In genomic region chr16:27435146-27435545, GRCh38 we compare ENCODE assay signal across 8 cellular contexts. TPM values are rescaled to one million over a fixed set of nuclear protein-coding genes. Genes with fewer than 3 reads are reported as not detected.
DNase-seq lines count a peak whose midpoint lies in the region; ATAC-seq and TF ChIP-seq lines count a peak whose summit lies in the region.
"Not testable (repeated sequence)": the region's sequence is repeated elsewhere in the genome, so short reads cannot be mapped to it uniquely, and the experiment has no call there.

No MANE protein-coding gene starts in this region.

- H3K27ac Mint-ChIP-seq in CD4-positive, alpha-beta T cell: peak overlapping the region; percentile 59
- H3K27ac Mint-ChIP-seq in T-helper 17 cell: peak overlapping the region; percentile 14
- peak overlapping the region; percentile 92 for H3K27ac Mint-ChIP-seq in activated T-cell treated with anti-CD3 and anti-CD28 coated beads, Interleukin-2, amount 50 U/mL, for 24 hours
- peak overlapping the region; percentile 27 for H3K27ac Mint-ChIP-seq in activated naive CD8-positive, alpha-beta T cell treated with anti-CD3 and anti-CD28 coated beads for 36 hours
- H3K27ac Mint-ChIP-seq in naive thymus-derived CD4-positive, alpha-beta T cell: peak overlapping the region in 6 of 9 donors; percentile 46 to 86 (median 70)
- peak overlapping the region; percentile 71 for H3K27ac Mint-ChIP-seq in stimulated activated effector memory CD8-positive, alpha-beta T cell treated with anti-CD3 and anti-CD28 coated beads, Interleukin-12 subunit alpha, Interleukin-12 subunit beta, amount 100 ng/mL, for 72 hours

- ATAC-seq in CD4-positive, alpha-beta T cell (ENCODE audit: poor library complexity); T-helper 17 cell; naive thymus-derived CD4-positive, alpha-beta T cell; stimulated activated effector memory CD8-positive, alpha-beta T cell treated with anti-CD3 and anti-CD28 coated beads, Interleukin-12 subunit alpha, Interleukin-12 subunit beta, amount 100 ng/mL, for 72 hours; upper lobe of right lung: not testable (repeated sequence)

- not testable (repeated sequence) for H3K9me3 ChIP-seq in CD4-positive, alpha-beta T cell (ENCODE audit: control insufficient read depth, low read length); T-helper 17 cell (ENCODE audit: control insufficient read depth, low read length, poor library complexity, severe bottlenecking); naive thymus-derived CD4-positive, alpha-beta T cell (ENCODE audit: control insufficient read depth in 2 of 3, low read length in 3 of 3); upper lobe of right lung

- TF ChIP-seq CTCF in CD4-positive, alpha-beta T cell (IDR thresholded peaks at IDR 0.05); coronary artery (IDR thresholded peaks at IDR 0.05); upper lobe of right lung (IDR thresholded peaks at IDR 0.05): not testable (repeated sequence)

- not testable (repeated sequence) for H3K27me3 ChIP-seq in CD4-positive, alpha-beta T cell (ENCODE audit: control insufficient read depth, insufficient read depth, low read length); naive thymus-derived CD4-positive, alpha-beta T cell (ENCODE audit: control insufficient read depth in 2 of 2, insufficient read depth in 2 of 2, low read length in 2 of 2); upper lobe of right lung

- DNase-seq in CD4-positive, alpha-beta T cell; T-helper 17 cell; activated naive CD8-positive, alpha-beta T cell treated with anti-CD3 and anti-CD28 coated beads for 36 hours: not testable (repeated sequence)
- DNase-seq in activated T-cell treated with anti-CD3 and anti-CD28 coated beads, Interleukin-2, amount 50 U/mL, for 24 hours: peak; percentile 18
- DNase-seq in coronary artery (ENCODE audit: low spot score) (peak; percentile 58), upper lobe of right lung (peak; percentile 21)
- DNase-seq in naive thymus-derived CD4-positive, alpha-beta T cell: peak in 1 of 9 donors; percentile 7
- peak in 1 of 2 donors; percentile 28 for DNase-seq in stimulated activated effector memory CD8-positive, alpha-beta T cell treated with anti-CD3 and anti-CD28 coated beads, Interleukin-12 subunit alpha, Interleukin-12 subunit beta, amount 100 ng/mL, for 72 hours (ENCODE audit: low spot score in 2 of 2)

- not testable (repeated sequence) for H3K4me1 ChIP-seq in naive thymus-derived CD4-positive, alpha-beta T cell (ENCODE audit: control insufficient read depth in 2 of 2, insufficient read depth in 2 of 2, low read length in 2 of 2); upper lobe of right lung

- H3K27me3 Mint-ChIP-seq in CD4-positive, alpha-beta T cell; T-helper 17 cell; activated T-cell treated with anti-CD3 and anti-CD28 coated beads, Interleukin-2, amount 50 U/mL, for 24 hours; activated naive CD8-positive, alpha-beta T cell treated with anti-CD3 and anti-CD28 coated beads for 36 hours; naive thymus-derived CD4-positive, alpha-beta T cell: not testable (repeated sequence)

- H3K9me3 Mint-ChIP-seq in CD4-positive, alpha-beta T cell; activated T-cell treated with anti-CD3 and anti-CD28 coated beads, Interleukin-2, amount 50 U/mL, for 24 hours; activated naive CD8-positive, alpha-beta T cell treated with anti-CD3 and anti-CD28 coated beads for 36 hours; naive thymus-derived CD4-positive, alpha-beta T cell; stimulated activated effector memory CD8-positive, alpha-beta T cell treated with anti-CD3 and anti-CD28 coated beads, Interleukin-12 subunit alpha, Interleukin-12 subunit beta, amount 100 ng/mL, for 72 hours: not testable (repeated sequence)

- not testable (repeated sequence) for H3K27ac ChIP-seq in CD4-positive, alpha-beta T cell (ENCODE audit: low read depth, low read length); coronary artery; naive thymus-derived CD4-positive, alpha-beta T cell (ENCODE audit: low read depth, low read length); upper lobe of right lung

- CTCF ChIA-PET in CD4-positive, alpha-beta T cell (lab: Charles Lee); naive thymus-derived CD4-positive, alpha-beta T cell (lab: Charles Lee): not testable (repeated sequence)

- peaks cover 94% of the 10 kb centered on the region for H3K36me3 Mint-ChIP-seq in CD4-positive, alpha-beta T cell (ENCODE audit: low read depth)
- H3K36me3 Mint-ChIP-seq in T-helper 17 cell (ENCODE audit: low read depth): peaks cover 10% of the 10 kb centered on the region
- H3K36me3 Mint-ChIP-seq in activated T-cell treated with anti-CD3 and anti-CD28 coated beads, Interleukin-2, amount 50 U/mL, for 24 hours (ENCODE audit: low read depth): peaks cover 97% of the 10 kb centered on the region
- peaks cover 71% of the 10 kb centered on the region for H3K36me3 Mint-ChIP-seq in activated naive CD8-positive, alpha-beta T cell treated with anti-CD3 and anti-CD28 coated beads for 36 hours
- H3K36me3 Mint-ChIP-seq in naive thymus-derived CD4-positive, alpha-beta T cell: peaks cover 13 to 61% (median 31%) of the 10 kb centered on the region in 5 donors
- peaks cover 100% of the 10 kb centered on the region for H3K36me3 Mint-ChIP-seq in stimulated activated effector memory CD8-positive, alpha-beta T cell treated with anti-CD3 and anti-CD28 coated beads, Interleukin-12 subunit alpha, Interleukin-12 subunit beta, amount 100 ng/mL, for 72 hours

- not testable (repeated sequence) for H3K4me3 Mint-ChIP-seq in CD4-positive, alpha-beta T cell; T-helper 17 cell; activated T-cell treated with anti-CD3 and anti-CD28 coated beads, Interleukin-2, amount 50 U/mL, for 24 hours; activated naive CD8-positive, alpha-beta T cell treated with anti-CD3 and anti-CD28 coated beads for 36 hours; naive thymus-derived CD4-positive, alpha-beta T cell; stimulated activated effector memory CD8-positive, alpha-beta T cell treated with anti-CD3 and anti-CD28 coated beads, Interleukin-12 subunit alpha, Interleukin-12 subunit beta, amount 100 ng/mL, for 72 hours

- intact Hi-C loops in CD4-positive, alpha-beta T cell (cut with DNase I, micrococcal nuclease); naive thymus-derived CD4-positive, alpha-beta T cell (cut with micrococcal nuclease); upper lobe of right lung (cut with DNase I): not testable (repeated sequence)

- H3K4me3 ChIP-seq in coronary artery; naive thymus-derived CD4-positive, alpha-beta T cell (ENCODE audit: low read length); upper lobe of right lung: not testable (repeated sequence)

- H3K36me3 ChIP-seq in naive thymus-derived CD4-positive, alpha-beta T cell (ENCODE audit: control insufficient read depth in 2 of 3, insufficient read depth in 3 of 3, low read length in 3 of 3): peaks cover 23 to 95% (median 44%) of the 10 kb centered on the region in 3 experiments
- not testable (repeated sequence) for H3K36me3 ChIP-seq in upper lobe of right lung

- peaks cover 42% of the 10 kb centered on the region for H3K4me1 Mint-ChIP-seq in CD4-positive, alpha-beta T cell (ENCODE audit: low read depth)
- not testable (repeated sequence) for H3K4me1 Mint-ChIP-seq in T-helper 17 cell
- peaks cover 34% of the 10 kb centered on the region for H3K4me1 Mint-ChIP-seq in activated T-cell treated with anti-CD3 and anti-CD28 coated beads, Interleukin-2, amount 50 U/mL, for 24 hours (ENCODE audit: low read depth)
- peaks cover 24% of the 10 kb centered on the region for H3K4me1 Mint-ChIP-seq in activated naive CD8-positive, alpha-beta T cell treated with anti-CD3 and anti-CD28 coated beads for 36 hours
- peaks cover 22 to 45% (median 34%) of the 10 kb centered on the region in 7 donors for H3K4me1 Mint-ChIP-seq in naive thymus-derived CD4-positive, alpha-beta T cell
- H3K4me1 Mint-ChIP-seq in stimulated activated effector memory CD8-positive, alpha-beta T cell treated with anti-CD3 and anti-CD28 coated beads, Interleukin-12 subunit alpha, Interleukin-12 subunit beta, amount 100 ng/mL, for 72 hours: peaks cover 42% of the 10 kb centered on the region

- POLR2A ChIA-PET in CD4-positive, alpha-beta T cell (lab: Charles Lee); naive thymus-derived CD4-positive, alpha-beta T cell (lab: Charles Lee): not testable (repeated sequence)

RNA-seq across cellular contexts. Expression of gene IL21R, which starts 33.2 kb away (rescaled TPM):
- 10 to 100 TPM; 34.5 to 34.8 TPM for total RNA-seq in CD4-positive, alpha-beta T cell
- total RNA-seq in T-helper 17 cell: 10 to 100 TPM; 17.6 to 26.4 TPM
- total RNA-seq in activated naive CD8-positive, alpha-beta T cell treated with anti-CD3 and anti-CD28 coated beads for 36 hours: 10 to 100 TPM; 99.3 to 99.5 TPM
- 10 to 100 TPM; 24.6 to 40.9 (median 31.4) TPM for total RNA-seq in naive thymus-derived CD4-positive, alpha-beta T cell
- 10 to 100 TPM; 37.1 to 52.1 TPM for polyA plus RNA-seq in naive thymus-derived CD4-positive, alpha-beta T cell
- total RNA-seq in upper lobe of right lung: 3.9 TPM

Comparison
In these comparisons a context has a peak if more than half of its experiments do, and no peak if none do; other contexts are left out.
1. H3K27ac Mint-ChIP-seq: peak in every context shown above with its lines; median percentile 92 in activated T-cell treated with anti-CD3 and anti-CD28 coated beads, Interleukin-2, amount 50 U/mL, for 24 hours; 71 in stimulated activated effector memory CD8-positive, alpha-beta T cell treated with anti-CD3 and anti-CD28 coated beads, Interleukin-12 subunit alpha, Interleukin-12 subunit beta, amount 100 ng/mL, for 72 hours; 70 in naive thymus-derived CD4-positive, alpha-beta T cell; 59 in CD4-positive, alpha-beta T cell; 27 in activated naive CD8-positive, alpha-beta T cell treated with anti-CD3 and anti-CD28 coated beads for 36 hours; 14 in T-helper 17 cell.